In genomic region chr20:48544402-48545333, GRCh38 we compare ENCODE assay signal across 1 cellular context.
TF ChIP-seq lines count a peak whose summit lies in the region.

No MANE protein-coding gene starts in this region.

TF ChIP-seq in GM12878, 131 proteins besides CTCF, POLR2A, EP300 and RAD21 (continued from another document):
- no peak for TF ChIP-seq SRF (IDR thresholded peaks at IDR 0.05; ENCODE audit: low read depth in 2 of 2, low read length in 2 of 2)
